Comparison of ENCODE assay signal across 8 cellular contexts in genomic region chr1:226603030-226603960, GRCh38. TPM values are rescaled to one million over a fixed set of nuclear protein-coding genes. Genes with fewer than 3 reads are reported as not detected.
DNase-seq lines count a peak whose midpoint lies in the region; ATAC-seq and TF ChIP-seq lines count a peak whose summit lies in the region.
"Had no signal": no experiment of that assay in that cellular context is flagged by ENCODE, and none has a peak within 500 bp of the region (broad histone marks: within the 10 kb centered on the region; RNA-seq: fewer than 3 reads in every experiment).

No MANE protein-coding gene starts in this region.

- no peaks in the 10 kb centered on the region for H3K9me3 ChIP-seq in right lobe of liver
- H3K9me3 ChIP-seq in thyroid gland = no peaks in the 10 kb centered on the region

- no peak for TF ChIP-seq POLR2A in right lobe of liver (IDR thresholded peaks at IDR 0.05)
- TF ChIP-seq POLR2A in thyroid gland (IDR thresholded peaks at IDR 0.05) = no peak

- H3K4me3 ChIP-seq in right lobe of liver = peak overlapping the region in 2 of 3 donors; percentile 5 to 17
- no peak overlapping the region for H3K4me3 ChIP-seq in thyroid gland (replicated peaks in 1 of 3)

- 70% methylated on average over 5 of the region's 8 CpGs for WGBS in right lobe of liver (ENCODE audit: insufficient coverage, low coverage, low lambda C conversion rate, missing lambda C conversion rate)
- 64 to 65% methylated on average over 8 of the region's 8 CpGs for WGBS in thyroid gland, 2 donors

- peak; percentile 27 for DNase-seq in NCI-H2029 treated with DMSO at 0.1 percent for 48 hours (lab: John Stamatoyannopoulos, UW)
- peak in 2 of 3 donors; percentile 64 to 68 for DNase-seq in right lobe of liver
- peak; percentile 66 to 76 for DNase-seq in thyroid gland
- DNase-seq in posterior vena cava (ENCODE audit: low spot score) = no peak
- DNase-seq in islet precursor cell = no peak
- DNase-seq in kidney tubule cell (ENCODE audit: low spot score) = no peak
- DNase-seq: effector memory CD4-positive, alpha-beta T cell had no signal

- intact Hi-C loops in right lobe of liver (cut with DNase I) = loop anchor here (10.0 kb wide), 1 partner anchor 178 kb away; no protein-coding TSS in a partner anchor
- intact Hi-C loops in thyroid gland (cut with DNase I) = no loop called here
- intact Hi-C loops in posterior vena cava (cut with DNase I) = no loop called here

- H3K27ac ChIP-seq in cingulate gyrus (ENCODE audit: low read depth, low read length) (peak overlapping the region; percentile 4), right lobe of liver (no peak overlapping the region), thyroid gland (no peak overlapping the region)

- H3K36me3 ChIP-seq in right lobe of liver = no peaks in the 10 kb centered on the region
- no peaks in the 10 kb centered on the region for H3K36me3 ChIP-seq in thyroid gland

- TF ChIP-seq CTCF in right lobe of liver (IDR thresholded peaks at IDR 0.05) (no peak), thyroid gland (IDR thresholded peaks at IDR 0.05) (no peak)

- ATAC-seq in right lobe of liver = peak; percentile 71 to 95 (median 82)

- H3K27me3 ChIP-seq in right lobe of liver (no peaks in the 10 kb centered on the region), thyroid gland (no peaks in the 10 kb centered on the region)

- H3K4me1 ChIP-seq in right lobe of liver (peaks cover 0 to 4% (median 2%) of the 10 kb centered on the region in 4 donors), thyroid gland (peaks cover 4 to 23% of the 10 kb centered on the region in 2 donors)

RNA-seq across cellular contexts. Expression of gene STUM, which starts 54.7 kb away (rescaled TPM):
- total RNA-seq in right lobe of liver (under 1 TPM in 4 of 6 experiments, not detected in 2; 0.06 to 0.68 (median 0.13) TPM), thyroid gland (1 to 10 TPM in 1 of 4 donors, under 1 TPM in 3; 0.22 to 1.1 (median 0.48) TPM), posterior vena cava (1 to 10 TPM; 3.9 to 6.8 TPM)

Comparison
In these comparisons a context has a peak if more than half of its experiments do, and no peak if none do; other contexts are left out.
1. DNase-seq: peak in NCI-H2029 treated with DMSO at 0.1 percent for 48 hours (single experiment), right lobe of liver (2 of 3) and thyroid gland (2 of 2); none in posterior vena cava (single experiment), islet precursor cell (single experiment) and kidney tubule cell (single experiment).
2. H3K4me3 ChIP-seq: peak in right lobe of liver (2 of 3); none in thyroid gland (0 of 3).
3. intact Hi-C loops: an anchor here in right lobe of liver (10.0 kb wide); none called in thyroid gland and posterior vena cava.